ENCODE assay signal across 8 cellular contexts in the genomic region with DNA sequence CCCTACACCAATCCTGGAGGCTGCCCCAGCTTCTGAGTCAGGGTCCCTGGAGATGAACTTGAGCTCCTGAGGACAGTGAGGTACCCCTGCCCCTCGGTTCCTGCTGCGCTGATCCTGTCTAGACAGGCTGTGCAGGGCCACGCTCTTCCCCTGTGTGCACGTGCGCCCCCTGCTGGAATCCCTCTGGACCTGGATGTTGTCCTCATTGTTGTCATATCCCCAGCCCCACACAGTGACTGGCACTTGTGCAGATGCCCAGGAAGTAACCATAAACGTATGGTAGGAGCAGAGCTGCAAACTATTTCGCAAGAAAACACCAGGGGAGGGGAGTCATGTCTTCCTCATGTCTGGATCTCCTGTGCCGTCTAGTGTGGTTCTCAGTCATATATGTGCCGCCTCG.
DNase-seq lines count a peak whose midpoint lies in the region; ATAC-seq and TF ChIP-seq lines count a peak whose summit lies in the region.

No MANE protein-coding gene starts in this region.

- no peak overlapping the region for H3K27ac Mint-ChIP-seq in stimulated activated memory B cell treated with anti-CD40 and anti-IgM and Interleukin-4, amounts not matched to agents 10 μg/mL and 1 μg/mL and 100 μg/mL, for 72 hours

- POLR2A ChIA-PET in A673 (lab: Charles Lee; ENCODE audit: low non-redundant PET), result no interaction called here
- POLR2A ChIA-PET in HCT116 (lab: Charles Lee), result no interaction called here

- intact Hi-C loops in A673 (cut with micrococcal nuclease; ENCODE audit: unreplicated experiment) (loop anchor here (2.0 to 10.0 kb wide), 3 partner anchors 97 to 259 kb away; no protein-coding TSS in a partner anchor), HCT116 (cut with micrococcal nuclease) (loop anchor here (10.0 kb wide), 1 partner anchor 129 kb away; no protein-coding TSS in a partner anchor), body of pancreas (cut with DNase I) (no loop called here), left lung (cut with DNase I) (no loop called here)

- H3K4me2 ChIP-seq in HCT116 (ENCODE audit: low read length), result no peak overlapping the region

- H3K79me2 ChIP-seq in HCT116 (ENCODE audit: insufficient read depth, low read length), result no peaks in the 10 kb centered on the region

- H3K9me2 ChIP-seq in HCT116 (ENCODE audit: insufficient read depth), result no peaks in the 10 kb centered on the region

- no peaks in the 10 kb centered on the region for H3K36me3 ChIP-seq in A673 (ENCODE audit: insufficient read depth, low read length, poor library complexity, severe bottlenecking)
- no peaks in the 10 kb centered on the region for H3K36me3 ChIP-seq in HCT116 (ENCODE audit: control insufficient read depth in 1 of 2, insufficient read depth in 2 of 2, low read length in 2 of 2)
- no peaks in the 10 kb centered on the region for H3K36me3 ChIP-seq in SJCRH30
- H3K36me3 ChIP-seq in body of pancreas (replicated peaks in 1 of 2; ENCODE audit: insufficient read depth in 1 of 2, low read depth in 2 of 2), result no peaks in the 10 kb centered on the region
- no peaks in the 10 kb centered on the region for H3K36me3 ChIP-seq in left lung

- RAD21 ChIA-PET in HCT116 (lab: Charles Lee; ENCODE audit: low non-redundant PET in 1 of 2, low total read pairs in 2 of 2, uncharacterized antibody in 2 of 2, unreplicated experiment in 2 of 2), result interaction anchor here in 1 of 2 experiments (0.7 kb wide), 1 partner anchor 100 kb away, joined by 3 read pairs; no protein-coding TSS in a partner anchor

- no peak overlapping the region for H2AFZ ChIP-seq in HCT116 (ENCODE audit: low read depth, low read length, poor library complexity, severe bottlenecking)

- H3K4me1 ChIP-seq in A673 (ENCODE audit: insufficient read depth, low read length, poor library complexity, severe bottlenecking), result no peaks in the 10 kb centered on the region
- H3K4me1 ChIP-seq in HCT116 (ENCODE audit: control insufficient read depth in 1 of 2, insufficient read depth in 2 of 2, low read length in 2 of 2), result no peaks in the 10 kb centered on the region
- no peaks in the 10 kb centered on the region for H3K4me1 ChIP-seq in SJCRH30
- no peaks in the 10 kb centered on the region for H3K4me1 ChIP-seq in body of pancreas
- no peaks in the 10 kb centered on the region for H3K4me1 ChIP-seq in left lung

- BruUV-seq in A673 (replicated peaks; lab: Mats Ljungman, UMichigan) (no TSS peak), HCT116 (replicated peaks; lab: Mats Ljungman, UMichigan) (no TSS peak)

- peaks cover 12% of the 10 kb centered on the region for H3K9me3 Mint-ChIP-seq in stimulated activated memory B cell treated with anti-CD40 and anti-IgM and Interleukin-4, amounts not matched to agents 10 μg/mL and 1 μg/mL and 100 μg/mL, for 72 hours

- H3K4me1 Mint-ChIP-seq in stimulated activated memory B cell treated with anti-CD40 and anti-IgM and Interleukin-4, amounts not matched to agents 10 μg/mL and 1 μg/mL and 100 μg/mL, for 72 hours, result no peaks in the 10 kb centered on the region

- ATAC-seq in HCT116 (peak; percentile 96), body of pancreas (peak; percentile 47), left lung (peak; percentile 94), GM18511 (IDR thresholded peaks at IDR 0.05; ENCODE audit: unreplicated experiment) (no peak)
- ATAC-seq in stimulated activated memory B cell treated with anti-CD40 and anti-IgM and Interleukin-4, amounts not matched to agents 10 μg/mL and 1 μg/mL and 100 μg/mL, for 72 hours, result peak; percentile 27

- H3K27me3 Mint-ChIP-seq in stimulated activated memory B cell treated with anti-CD40 and anti-IgM and Interleukin-4, amounts not matched to agents 10 μg/mL and 1 μg/mL and 100 μg/mL, for 72 hours, result no peaks in the 10 kb centered on the region

- WGBS in body of pancreas, 2 donors, result 32 to 45% methylated on average over 7 to 10 of the region's 10 CpGs

- CTCF ChIA-PET in A673 (lab: Charles Lee), result interaction anchor here (1.0 kb wide), 1 partner anchor 98 kb away, joined by 4 read pairs; no protein-coding TSS in a partner anchor
- CTCF ChIA-PET in HCT116 (lab: Charles Lee), result interaction anchor here (0.6 to 1.9 kb wide), 13 partner anchors 11 to 254 kb away, joined by 3 to 22 read pairs (median 5); no protein-coding TSS in a partner anchor

- TF ChIP-seq CTCF in A673 (conservative IDR thresholded peaks at IDR 0.05; ENCODE audit: low read depth, low read length) (peak; percentile 71), HCT116 (IDR thresholded peaks at IDR 0.05 in 2 of 3, conservative IDR thresholded peaks at IDR 0.05 in 1 of 3; ENCODE audit: borderline replicate concordance in 1 of 3, insufficient read depth in 1 of 3, low read depth in 2 of 3, low read length in 2 of 3) (peak; percentile 49 to 87 (median 80); a peak in 5 of 6 replicates), body of pancreas (IDR thresholded peaks at IDR 0.05) (peak in 5 of 7 experiments; percentile 14 to 30 (median 15)), left lung (IDR thresholded peaks at IDR 0.05) (peak; percentile 32 to 48)

- no peaks in the 10 kb centered on the region for H3K36me3 Mint-ChIP-seq in stimulated activated memory B cell treated with anti-CD40 and anti-IgM and Interleukin-4, amounts not matched to agents 10 μg/mL and 1 μg/mL and 100 μg/mL, for 72 hours

- no peak overlapping the region for H3K9ac ChIP-seq in HCT116 (ENCODE audit: low read length)

- peak; percentile 77 for DNase-seq in A673 (ENCODE audit: low spot score)
- DNase-seq in HCT116 (ENCODE audit: low read depth, low spot score), result peak; percentile 36
- DNase-seq in SJCRH30, result peak; percentile 63 to 74
- DNase-seq in body of pancreas, result peak in 3 of 4 donors; percentile 28 to 44 (median 36)
- peak; percentile 47 to 91 for DNase-seq in left lung
- DNase-seq in amniotic stem cell (lab: John Stamatoyannopoulos, UW), result no peak

- no peak overlapping the region for H3K27ac ChIP-seq in A673 (ENCODE audit: low read depth, low read length, poor library complexity, severe bottlenecking)
- H3K27ac ChIP-seq in HCT116 (ENCODE audit: low read depth, low read length), result no peak overlapping the region
- H3K27ac ChIP-seq in SJCRH30, result no peak overlapping the region
- no peak overlapping the region for H3K27ac ChIP-seq in body of pancreas
- no peak overlapping the region for H3K27ac ChIP-seq in left lung

- no peaks in the 10 kb centered on the region for H4K20me1 ChIP-seq in HCT116 (ENCODE audit: insufficient read depth)

- TF ChIP-seq RAD21 in HCT116 (IDR thresholded peaks at IDR 0.05; ENCODE audit: low read depth), result peak; percentile 63

- H3K9me3 ChIP-seq in A673 (ENCODE audit: low read depth, low read length, poor library complexity, severe bottlenecking), result no peaks in the 10 kb centered on the region
- H3K9me3 ChIP-seq in HCT116 (ENCODE audit: control insufficient read depth in 1 of 2, insufficient read depth in 1 of 2, low read depth in 1 of 2, low read length in 2 of 2), result no peaks in the 10 kb centered on the region
- peaks cover 3% of the 10 kb centered on the region; the same call in 1 of the 2 replicates for H3K9me3 ChIP-seq in SJCRH30 (replicated peaks)
- no peaks in the 10 kb centered on the region for H3K9me3 ChIP-seq in body of pancreas
- no peaks in the 10 kb centered on the region for H3K9me3 ChIP-seq in left lung

- no peak overlapping the region for H3K4me3 Mint-ChIP-seq in stimulated activated memory B cell treated with anti-CD40 and anti-IgM and Interleukin-4, amounts not matched to agents 10 μg/mL and 1 μg/mL and 100 μg/mL, for 72 hours

- TF ChIP-seq POLR2A in HCT116 (IDR thresholded peaks at IDR 0.05; ENCODE audit: borderline replicate concordance, extremely low read depth, insufficient read depth, insufficient read length) (no peak), body of pancreas (IDR thresholded peaks at IDR 0.05) (no peak)

- H3K4me3 ChIP-seq in A673 (ENCODE audit: low read depth, low read length, poor library complexity, severe bottlenecking), result no peak overlapping the region
- H3K4me3 ChIP-seq in HCT116 (replicated peaks in 1 of 2; ENCODE audit: low read depth in 1 of 2, low read length in 2 of 2), result no peak overlapping the region
- H3K4me3 ChIP-seq in SJCRH30, result no peak overlapping the region
- H3K4me3 ChIP-seq in body of pancreas, result no peak overlapping the region
- H3K4me3 ChIP-seq in left lung, result no peak overlapping the region

- H3K27me3 ChIP-seq in A673 (replicated peaks; ENCODE audit: insufficient read depth, low read depth, low read length, poor library complexity) (no peaks in the 10 kb centered on the region), HCT116 (ENCODE audit: insufficient read depth, low read length) (no peaks in the 10 kb centered on the region), SJCRH30 (no peaks in the 10 kb centered on the region), body of pancreas (no peaks in the 10 kb centered on the region), left lung (no peaks in the 10 kb centered on the region)

TF ChIP-seq in HCT116, 20 proteins besides CTCF, POLR2A, EP300 and RAD21 (continues in another document):
- TF ChIP-seq YY1 (IDR thresholded peaks at IDR 0.05; ENCODE audit: extremely low read depth, insufficient replicate concordance, low read depth, low read length) (no peak), FOSL1 (IDR thresholded peaks at IDR 0.05; ENCODE audit: low read depth) (no peak), ZBTB33 (IDR thresholded peaks at IDR 0.05; ENCODE audit: extremely low read depth, insufficient replicate concordance, low read length) (no peak), CBX3 (IDR thresholded peaks at IDR 0.05; ENCODE audit: low read depth) (no peak), POLR2AphosphoS5 (IDR thresholded peaks at IDR 0.05; ENCODE audit: low read depth, low read length) (no peak), ELF1 (IDR thresholded peaks at IDR 0.05; ENCODE audit: borderline replicate concordance, low read depth) (no peak), ZFX (IDR thresholded peaks at IDR 0.05) (no peak), ZNF274 (IDR thresholded peaks at IDR 0.05; ENCODE audit: low read depth, low read length) (no peak)

Comparison
In these comparisons a context has a peak if more than half of its experiments do, and no peak if none do; other contexts are left out.
1. CTCF ChIP-seq: peak in every context shown above with its lines; median percentile 80 in HCT116; 71 in A673; 40 in left lung; 15 in body of pancreas.
2. intact Hi-C loops: an anchor here in A673 (2.0 to 10.0 kb wide) and HCT116 (10.0 kb wide); none called in body of pancreas and left lung.